10 cellular contexts compared by ENCODE assay signal in the genomic region with DNA sequence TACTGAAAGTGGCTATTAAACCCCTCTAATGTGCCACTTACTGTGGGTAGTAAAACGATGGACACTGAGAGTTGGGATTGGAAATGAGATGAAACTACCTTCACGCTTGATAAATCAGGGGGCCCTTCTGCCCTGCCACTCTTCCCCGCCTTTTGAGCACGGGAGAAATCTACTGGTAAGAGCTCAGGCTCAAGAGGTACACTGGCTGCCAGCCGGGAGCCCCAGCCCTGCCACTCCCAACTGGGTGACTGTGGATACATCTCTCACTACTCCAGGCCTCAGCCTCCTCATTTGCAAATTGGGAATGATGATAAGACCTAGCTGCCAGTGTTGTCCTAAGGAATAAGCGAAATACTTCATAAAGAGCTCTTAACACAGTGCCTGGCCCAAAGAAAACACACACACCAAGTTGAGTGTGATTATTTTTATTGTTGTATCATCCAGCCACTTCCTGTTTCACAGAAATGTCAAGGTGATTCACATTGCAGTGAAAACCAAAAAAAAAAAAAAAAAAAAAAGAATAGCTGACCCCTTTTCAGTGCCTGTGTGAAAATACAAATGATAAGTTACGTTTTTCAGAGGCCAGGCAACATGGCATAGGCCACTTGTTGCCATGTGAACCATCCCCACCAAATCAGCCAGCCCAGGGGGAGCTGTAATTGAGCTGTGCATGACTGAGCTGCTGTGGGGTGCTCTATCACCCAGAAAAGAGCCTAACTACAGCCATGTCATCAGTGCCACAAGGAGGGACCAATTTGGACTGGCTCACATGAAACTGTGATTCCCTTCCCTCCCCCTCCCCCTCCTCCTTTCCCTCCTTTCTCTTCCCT. TPM values are rescaled to one million over a fixed set of nuclear protein-coding genes. Genes with fewer than 3 reads are reported as not detected.
A peak's percentile ranks its signal among the peaks of the same experiment; 100 is the strongest.
DNase-seq lines count a peak whose midpoint lies in the region; ATAC-seq, FAIRE-seq and TF ChIP-seq lines count a peak whose summit lies in the region.
"Had no signal": no experiment of that assay in that cellular context is flagged by ENCODE, and none has a peak within 500 bp of the region (broad histone marks: within the 10 kb centered on the region; RNA-seq: fewer than 3 reads in every experiment).

No MANE protein-coding gene starts in this region.

- peak overlapping the region; percentile 51 for H3K27ac Mint-ChIP-seq in MCF 10A (ENCODE audit: low read depth, unreplicated experiment)

- ATAC-seq in GM18502 (IDR thresholded peaks at IDR 0.05; ENCODE audit: poor library complexity, unreplicated experiment) (no peak), HG02678 (IDR thresholded peaks at IDR 0.05; ENCODE audit: unreplicated experiment) (no peak)
- ATAC-seq: left colon had no signal

- H3K9me3 ChIP-seq in breast epithelium: no peaks in the 10 kb centered on the region
- H3K9me3 ChIP-seq in smooth muscle cell (replicated peaks; ENCODE audit: low read depth): no peaks in the 10 kb centered on the region

- no peak overlapping the region for H2AFZ ChIP-seq in smooth muscle cell (ENCODE audit: low read depth)

- H3K4me2 ChIP-seq in smooth muscle cell: no peak overlapping the region

- H4K20me1 ChIP-seq in smooth muscle cell (ENCODE audit: low read depth): no peaks in the 10 kb centered on the region

- DNase-seq in MCF 10A (ENCODE audit: unreplicated experiment) (no peak), breast epithelium (ENCODE audit: low spot score in 2 of 2) (no peak), kidney tubule cell (ENCODE audit: low spot score) (peak; percentile 37), urothelium cell line (ENCODE audit: low spot score) (no peak), smooth muscle cell (lab: John Stamatoyannopoulos, UW; ENCODE audit: unreplicated experiment) (no peak)
- DNase-seq in activated T-cell treated with anti-CD3 and anti-CD28 coated beads, Interleukin-2, amount 50 U/mL, for 48 hours: peak; percentile 52 to 53
- DNase-seq: Kasumi-1, left colon had no signal

- CTCF ChIA-PET in MCF 10A (lab: Yijun Ruan, JAX): interaction anchor here (0.6 to 3.9 kb wide), 7 partner anchors 25 to 252 kb away, joined by 3 to 19 read pairs (median 3); no protein-coding TSS in a partner anchor

- no peaks in the 10 kb centered on the region for H3K36me3 ChIP-seq in breast epithelium
- H3K36me3 ChIP-seq in smooth muscle cell (ENCODE audit: low read depth): no peaks in the 10 kb centered on the region

- H3K27me3 Mint-ChIP-seq in MCF 10A (ENCODE audit: insufficient read depth, unreplicated experiment): no peaks in the 10 kb centered on the region

- H3F3A ChIP-seq in smooth muscle cell (ENCODE audit: low read depth): peaks cover 12% of the 10 kb centered on the region

- no peak overlapping the region for H3K9ac ChIP-seq in smooth muscle cell (ENCODE audit: low read depth)

- BruUV-seq in MCF 10A (replicated peaks; lab: Mats Ljungman, UMichigan): no TSS peak

- 91% methylated on average over 7 of the region's 7 CpGs for WGBS in smooth muscle cell (ENCODE audit: low lambda C conversion rate)

- no peak overlapping the region for H3K4me3 ChIP-seq in breast epithelium
- H3K4me3 ChIP-seq in smooth muscle cell: no peak overlapping the region

- TF ChIP-seq CTCF in MCF 10A (IDR thresholded peaks at IDR 0.05; ENCODE audit: unreplicated experiment): no peak
- TF ChIP-seq CTCF in breast epithelium (IDR thresholded peaks at IDR 0.05): no peak
- no peak for TF ChIP-seq CTCF in smooth muscle cell (IDR thresholded peaks at IDR 0.05; ENCODE audit: borderline replicate concordance, insufficient read depth, poor library complexity, severe bottlenecking)

- no peak overlapping the region for H3K4me3 Mint-ChIP-seq in MCF 10A (ENCODE audit: unreplicated experiment)

- intact Hi-C loops in MCF 10A (cut with micrococcal nuclease) (no loop called here), breast epithelium (cut with DNase I; ENCODE audit: low total_unique reads) (no loop called here)

- H3K9me3 Mint-ChIP-seq in MCF 10A (ENCODE audit: unreplicated experiment): no peaks in the 10 kb centered on the region

- no peak for TF ChIP-seq POLR2A in breast epithelium (IDR thresholded peaks at IDR 0.05)

- H3K27ac ChIP-seq in breast epithelium (peak overlapping the region in 1 of 2 donors; percentile 46), smooth muscle cell (ENCODE audit: low read depth) (no peak overlapping the region)

- H3K4me1 Mint-ChIP-seq in MCF 10A (ENCODE audit: insufficient read depth, unreplicated experiment): peaks cover 20% of the 10 kb centered on the region

- FAIRE-seq in urothelium cell line (lab: Jason Lieb, UNC): no peak

- H3K4me1 ChIP-seq in breast epithelium (peaks cover 10 to 18% of the 10 kb centered on the region in 2 donors), smooth muscle cell (ENCODE audit: low read depth) (peaks cover 14% of the 10 kb centered on the region)

- H3K27me3 ChIP-seq in breast epithelium: no peaks in the 10 kb centered on the region
- no peaks in the 10 kb centered on the region for H3K27me3 ChIP-seq in smooth muscle cell (ENCODE audit: low read depth)

- peaks cover 29% of the 10 kb centered on the region for H3K36me3 Mint-ChIP-seq in MCF 10A (ENCODE audit: insufficient read depth, unreplicated experiment)

- POLR2A ChIA-PET in MCF 10A (lab: Yijun Ruan, JAX): interaction anchor here (0.8 to 1.0 kb wide), 3 partner anchors 25 to 431 kb away, joined by 3 to 4 read pairs (median 3); no protein-coding TSS in a partner anchor

- peaks cover 31% of the 10 kb centered on the region for H3K79me2 ChIP-seq in smooth muscle cell (ENCODE audit: low read depth)

RNA-seq across cellular contexts. Expression of gene ZNRD2, which starts 4.4 kb away (rescaled TPM):
- total RNA-seq in MCF 10A (2022): 65.4 and 68.5 TPM in 2 replicates
- 10 to 100 TPM; 48.9 to 60.0 (median 59.4) TPM for total RNA-seq in breast epithelium
- total RNA-seq in smooth muscle cell: 45.9 and 55.5 TPM in 2 replicates
- polyA plus RNA-seq in smooth muscle cell: 105 and 108 TPM in 2 replicates

RNA-seq across cellular contexts. Expression of gene FAM89B, which starts 6.5 kb away (rescaled TPM):
- 16.7 and 21.6 TPM in 2 replicates for total RNA-seq in MCF 10A (2022)
- 10 to 100 TPM; 37.4 to 51.4 (median 40.8) TPM for total RNA-seq in breast epithelium
- 51.4 and 63.9 TPM in 2 replicates for total RNA-seq in smooth muscle cell
- 174 TPM in 2 replicates for polyA plus RNA-seq in smooth muscle cell

RNA-seq across cellular contexts. Expression of gene LTBP3, which starts 7.7 kb away (rescaled TPM):
- total RNA-seq in MCF 10A (2022): 10.6 and 11.0 TPM in 2 replicates
- 10 to 100 TPM; 63.0 to 98.9 (median 95.7) TPM for total RNA-seq in breast epithelium
- total RNA-seq in smooth muscle cell: 33.6 TPM in 2 replicates
- polyA plus RNA-seq in smooth muscle cell: 46.4 and 53.9 TPM in 2 replicates

RNA-seq across cellular contexts. Expression of gene EHBP1L1, which starts 10.0 kb away (rescaled TPM):
- 31.3 and 40.6 TPM in 2 replicates for total RNA-seq in MCF 10A (2022)
- 10 to 100 TPM; 28.0 to 68.8 (median 33.4) TPM for total RNA-seq in breast epithelium
- total RNA-seq in smooth muscle cell: 5.1 and 14.0 TPM in 2 replicates
- 28.4 and 29.5 TPM in 2 replicates for polyA plus RNA-seq in smooth muscle cell

RNA-seq across cellular contexts. Expression of gene KCNK7, which starts 29.8 kb away (rescaled TPM):
- total RNA-seq in MCF 10A (2022) (0.25 TPM in 1 of 2 replicates, not detected in the other), breast epithelium (1 to 10 TPM in 1 of 3 donors, under 1 TPM in 2; 0.33 to 2.2 (median 0.80) TPM), smooth muscle cell (1.7 TPM in 1 of 2 replicates, not detected in the other)
- not detected in 2 replicates for polyA plus RNA-seq in smooth muscle cell

Comparison
In these comparisons a context has a peak if more than half of its experiments do, and no peak if none do; other contexts are left out.
1. DNase-seq: peak in activated T-cell treated with anti-CD3 and anti-CD28 coated beads, Interleukin-2, amount 50 U/mL, for 48 hours (2 of 2) and kidney tubule cell (single experiment); none in MCF 10A (single experiment), breast epithelium (0 of 2), urothelium cell line (single experiment) and smooth muscle cell (single experiment).